ENCODE assay signal across 1 cellular context in genomic region chr5:45399041-45399440, GRCh38.
TF ChIP-seq lines count a peak whose summit lies in the region.

No MANE protein-coding gene starts in this region.

TF ChIP-seq in GM23338, 12 proteins besides CTCF, POLR2A, EP300 and RAD21 (continued from another document):
- no peak for TF ChIP-seq REST (IDR thresholded peaks at IDR 0.05; ENCODE audit: unreplicated experiment)
- TF ChIP-seq NANOG (IDR thresholded peaks at IDR 0.05; ENCODE audit: borderline replicate concordance) = no peak
- no peak for TF ChIP-seq CREB1 (CRISPR knock-in tag; IDR thresholded peaks at IDR 0.05; ENCODE audit: low read depth)
- no peak for TF ChIP-seq EZH2phosphoT487 (IDR thresholded peaks at IDR 0.05; ENCODE audit: unreplicated experiment)
- TF ChIP-seq POLR2AphosphoS5 (IDR thresholded peaks at IDR 0.05; ENCODE audit: low read depth) = no peak
- no peak for TF ChIP-seq ETS1 (IDR thresholded peaks at IDR 0.05)
- no peak for TF ChIP-seq EZH2 (IDR thresholded peaks at IDR 0.05; ENCODE audit: low read depth, unreplicated experiment)
- TF ChIP-seq STAT1 (IDR thresholded peaks at IDR 0.05; ENCODE audit: unreplicated experiment) = no peak
- TF ChIP-seq JUNB (IDR thresholded peaks at IDR 0.05; ENCODE audit: unreplicated experiment) = no peak
